12 cellular contexts compared by ENCODE assay signal in the genomic region with DNA sequence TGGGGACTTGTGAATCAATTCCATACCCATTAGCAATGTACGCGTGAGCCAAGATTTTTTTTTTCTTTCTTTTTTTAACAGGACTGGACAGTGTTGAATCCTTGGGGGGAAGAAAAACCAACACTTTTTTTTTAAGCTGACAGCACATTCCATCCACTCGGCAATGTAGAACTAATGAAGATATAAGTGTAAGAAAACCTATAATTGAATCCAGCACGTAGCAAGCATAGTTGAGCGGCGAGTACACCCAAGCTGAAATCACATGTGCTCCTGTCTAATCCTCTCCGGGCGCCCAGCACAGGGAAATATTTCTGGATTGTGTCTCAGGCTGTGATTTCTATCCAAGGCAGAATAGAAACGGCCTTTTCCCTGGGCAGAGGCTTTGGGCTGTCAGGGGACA.
DNase-seq lines count a peak whose midpoint lies in the region; ATAC-seq and TF ChIP-seq lines count a peak whose summit lies in the region.
"Had no signal": no experiment of that assay in that cellular context is flagged by ENCODE, and none has a peak within 500 bp of the region (broad histone marks: within the 10 kb centered on the region; RNA-seq: fewer than 3 reads in every experiment).

No MANE protein-coding gene starts in this region.

- DNase-seq in ELR (ENCODE audit: low read depth) (peak; percentile 31), astrocyte of the hippocampus (ENCODE audit: low read depth, low spot score) (peak; percentile 90), left cardiac atrium (no peak), gastrocnemius medialis (peak; percentile 69 to 74), NCI-H446 treated with DMSO at 0.1 percent for 48 hours (lab: John Stamatoyannopoulos, UW) (no peak), MV-4-11 (lab: John Stamatoyannopoulos, UW) (no peak)
- DNase-seq: activated CD4-positive, alpha-beta memory T cell treated with anti-CD3 and anti-CD28 coated beads, Interleukin-2, amount 10 ng/mL, durations not matched to agents 7 days and 5 days; NCI-H524 treated with DMSO at 0.1 percent for 48 hours had no signal

- in situ Hi-C loops in gastrocnemius medialis (cut with MboI; ENCODE audit: low sequenced_read_pairs in 4 of 4) = no loop called here

- TF ChIP-seq POLR2A in gastrocnemius medialis (IDR thresholded peaks at IDR 0.05) = peak in 1 of 2 donors; percentile 3

- peak overlapping the region in 2 of 4 donors; percentile 22 to 27 for H3K4me3 ChIP-seq in gastrocnemius medialis

- H3K27ac ChIP-seq in gastrocnemius medialis = peak overlapping the region; percentile 76 to 93 (median 84)
- H3K27ac ChIP-seq: epithelial cell of prostate had no signal

- H3K27me3 ChIP-seq in gastrocnemius medialis = no peaks in the 10 kb centered on the region

- H3K4me1 ChIP-seq in gastrocnemius medialis = peaks cover 61 to 68% of the 10 kb centered on the region in 2 donors

- H3K36me3 ChIP-seq in gastrocnemius medialis = no peaks in the 10 kb centered on the region

- H3K9me3 ChIP-seq in gastrocnemius medialis = no peaks in the 10 kb centered on the region

- ATAC-seq in left cardiac atrium (peak; percentile 50 to 55), gastrocnemius medialis (peak; percentile 61 to 70), HG02970 (IDR thresholded peaks at IDR 0.05; ENCODE audit: low FRiP score, unreplicated experiment) (no peak), HG03045 (IDR thresholded peaks at IDR 0.05; ENCODE audit: unreplicated experiment) (no peak)
- ATAC-seq: activated naive CD4-positive, alpha-beta T cell treated with anti-CD3 and anti-CD28 coated beads, Interleukin-2, amount 50 U/mL, for 72 hours had no signal

- intact Hi-C loops in left cardiac atrium (cut with DNase I) = no loop called here
- intact Hi-C loops in gastrocnemius medialis (cut with DNase I; ENCODE audit: low total_unique reads) = no loop called here

- TF ChIP-seq CTCF in gastrocnemius medialis (IDR thresholded peaks at IDR 0.05 in 4 of 5, conservative IDR thresholded peaks at IDR 0.05 in 1 of 5) = no peak

Comparison
In these comparisons a context has a peak if more than half of its experiments do, and no peak if none do; other contexts are left out.
1. DNase-seq: peak in ELR (single experiment), astrocyte of the hippocampus (single experiment) and gastrocnemius medialis (2 of 2); none in left cardiac atrium (single experiment), NCI-H446 treated with DMSO at 0.1 percent for 48 hours (single experiment) and MV-4-11 (single experiment).
2. ATAC-seq: peak in left cardiac atrium (2 of 2) and gastrocnemius medialis (2 of 2); none in HG02970 (single experiment) and HG03045 (single experiment).